Comparison of ENCODE assay signal across 17 cellular contexts in the genomic region with DNA sequence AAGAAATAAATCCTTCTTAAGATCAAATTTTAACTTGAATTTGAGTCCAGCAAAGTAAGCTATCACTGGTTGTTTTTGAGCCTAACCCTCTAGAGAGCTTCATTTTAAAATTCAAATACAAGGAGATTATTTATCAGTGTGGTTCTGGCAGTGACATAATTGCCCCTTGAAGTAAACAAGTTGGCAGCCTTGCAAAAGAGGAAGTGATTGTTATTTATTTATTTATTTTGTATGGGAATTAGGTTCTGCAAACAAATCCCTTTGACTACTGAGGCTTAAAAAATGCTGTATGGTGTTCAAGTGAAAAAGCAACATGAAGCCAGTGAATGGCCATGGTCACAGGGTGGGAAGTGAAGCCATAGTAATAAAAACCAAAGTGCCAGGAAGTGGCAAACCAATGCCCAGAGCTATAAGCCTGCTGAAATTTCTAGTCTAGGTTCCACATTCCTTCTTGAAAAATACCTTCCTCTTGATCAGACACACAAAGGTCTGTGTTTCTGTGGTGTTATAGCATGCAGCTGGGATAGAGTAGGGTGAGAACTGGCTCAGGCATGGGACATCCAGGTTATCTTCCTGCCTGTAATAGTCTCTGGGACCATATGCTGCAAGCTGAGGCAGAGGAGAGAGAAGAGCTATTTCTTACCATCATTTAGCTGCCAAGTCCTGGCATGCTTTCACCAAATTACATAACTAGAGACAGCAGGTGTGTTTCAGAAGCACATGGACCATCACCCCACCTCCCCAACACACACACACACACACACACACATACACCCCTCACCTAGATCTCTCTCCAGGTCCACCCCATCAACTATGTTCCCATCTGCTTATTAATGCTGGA. TPM values are rescaled to one million over a fixed set of nuclear protein-coding genes. Genes with fewer than 3 reads are reported as not detected.
DNase-seq lines count a peak whose midpoint lies in the region; ATAC-seq and TF ChIP-seq lines count a peak whose summit lies in the region.
"Had no signal": no experiment of that assay in that cellular context is flagged by ENCODE, and none has a peak within 500 bp of the region (broad histone marks: within the 10 kb centered on the region; RNA-seq: fewer than 3 reads in every experiment).

No MANE protein-coding gene starts in this region.

- H3K4me3 ChIP-seq in trophoblast cell (ENCODE audit: low read depth, low read length): no peak overlapping the region
- H3K4me3 ChIP-seq: PC-9, SK-N-MC had no signal

- no peak overlapping the region for H3K14ac ChIP-seq in trophoblast cell (ENCODE audit: low read length)

- H3K9me3 Mint-ChIP-seq in activated CD8-positive, alpha-beta T cell treated with anti-CD3 and anti-CD28 coated beads, Interleukin-2, amount 10 ng/mL, durations not matched to agents 7 days and 5 days (ENCODE audit: insufficient read depth): no peaks in the 10 kb centered on the region
- H3K9me3 Mint-ChIP-seq in activated CD8-positive, alpha-beta T cell treated with anti-CD3 and anti-CD28 coated beads for 36 hours: no peaks in the 10 kb centered on the region
- H3K9me3 Mint-ChIP-seq: activated T-cell treated with anti-CD3 and anti-CD28 coated beads, Interleukin-2, amount 50 U/mL, for 72 hours had no signal

- H3K27ac Mint-ChIP-seq in activated CD8-positive, alpha-beta T cell treated with anti-CD3 and anti-CD28 coated beads, Interleukin-2, amount 10 ng/mL, durations not matched to agents 7 days and 5 days: no peak overlapping the region
- no peak overlapping the region for H3K27ac Mint-ChIP-seq in activated CD8-positive, alpha-beta T cell treated with anti-CD3 and anti-CD28 coated beads for 36 hours
- H3K27ac Mint-ChIP-seq: activated T-cell treated with anti-CD3 and anti-CD28 coated beads, Interleukin-2, amount 50 U/mL, for 72 hours had no signal

- CTCF ChIA-PET in activated CD8-positive, alpha-beta T cell treated with anti-CD3 and anti-CD28 coated beads, Interleukin-2, amount 10 ng/mL, durations not matched to agents 7 days and 5 days (lab: Charles Lee): no interaction called here
- CTCF ChIA-PET in activated CD8-positive, alpha-beta T cell treated with anti-CD3 and anti-CD28 coated beads for 36 hours (lab: Charles Lee): no interaction called here

- no peak overlapping the region for H2BK5ac ChIP-seq in trophoblast cell (ENCODE audit: low read depth, low read length, poor library complexity)

- no peak overlapping the region for H3K4me2 ChIP-seq in trophoblast cell (ENCODE audit: low read length)
- H3K4me2 ChIP-seq: PC-9 had no signal

- no peaks in the 10 kb centered on the region for H3K9me3 ChIP-seq in trophoblast cell (ENCODE audit: insufficient read depth, low read depth, low read length)

- TF ChIP-seq CTCF in activated CD8-positive, alpha-beta T cell treated with anti-CD3 and anti-CD28 coated beads for 36 hours (IDR thresholded peaks at IDR 0.05): no peak

- no peaks in the 10 kb centered on the region for H3K27me3 ChIP-seq in trophoblast cell (ENCODE audit: insufficient read depth, low read length)

- no peaks in the 10 kb centered on the region for H3K79me2 ChIP-seq in trophoblast cell (ENCODE audit: control insufficient read depth, insufficient read depth, low read length, poor library complexity)

- H4K8ac ChIP-seq in trophoblast cell (ENCODE audit: low read depth, low read length): no peak overlapping the region

- H3K4me3 Mint-ChIP-seq in activated CD8-positive, alpha-beta T cell treated with anti-CD3 and anti-CD28 coated beads, Interleukin-2, amount 10 ng/mL, durations not matched to agents 7 days and 5 days: no peak overlapping the region
- H3K4me3 Mint-ChIP-seq in activated CD8-positive, alpha-beta T cell treated with anti-CD3 and anti-CD28 coated beads for 36 hours: no peak overlapping the region
- H3K4me3 Mint-ChIP-seq: activated T-cell treated with anti-CD3 and anti-CD28 coated beads, Interleukin-2, amount 50 U/mL, for 72 hours had no signal

- H3K4me1 Mint-ChIP-seq in activated CD8-positive, alpha-beta T cell treated with anti-CD3 and anti-CD28 coated beads, Interleukin-2, amount 10 ng/mL, durations not matched to agents 7 days and 5 days (ENCODE audit: low read depth): peaks cover 11% of the 10 kb centered on the region
- no peaks in the 10 kb centered on the region for H3K4me1 Mint-ChIP-seq in activated CD8-positive, alpha-beta T cell treated with anti-CD3 and anti-CD28 coated beads for 36 hours (ENCODE audit: low read depth)

- H3K79me1 ChIP-seq in trophoblast cell (ENCODE audit: low read length): no peaks in the 10 kb centered on the region

- POLR2A ChIA-PET in activated CD8-positive, alpha-beta T cell treated with anti-CD3 and anti-CD28 coated beads, Interleukin-2, amount 10 ng/mL, durations not matched to agents 7 days and 5 days (lab: Charles Lee): no interaction called here
- POLR2A ChIA-PET in activated CD8-positive, alpha-beta T cell treated with anti-CD3 and anti-CD28 coated beads for 36 hours (lab: Charles Lee): no interaction called here

- intact Hi-C loops in activated CD8-positive, alpha-beta T cell treated with anti-CD3 and anti-CD28 coated beads for 36 hours (cut with micrococcal nuclease): no loop called here

- no peak overlapping the region for H2BK12ac ChIP-seq in trophoblast cell (ENCODE audit: low read length)

- H3K23ac ChIP-seq in trophoblast cell (ENCODE audit: low read length): no peak overlapping the region

- DNase-seq in activated CD8-positive, alpha-beta T cell treated with anti-CD3 and anti-CD28 coated beads, Interleukin-2, amount 10 ng/mL, durations not matched to agents 7 days and 5 days: peak; percentile 20
- DNase-seq in activated CD8-positive, alpha-beta T cell treated with anti-CD3 and anti-CD28 coated beads for 36 hours: no peak
- DNase-seq in NCI-H1694 treated with DMSO at 0.1 percent for 48 hours (lab: John Stamatoyannopoulos, UW): peak; percentile 88
- DNase-seq in caudate nucleus (lab: John Stamatoyannopoulos, UW): peak in 1 of 61 donors; percentile 93
- DNase-seq in trophoblast cell: no peak
- no peak for DNase-seq in AG20443 (ENCODE audit: low spot score)
- DNase-seq in NCI-H1436 (lab: John Stamatoyannopoulos, UW): no peak
- DNase-seq: activated CD4-positive, alpha-beta T cell treated with anti-CD3 and anti-CD28 coated beads, Interleukin-2, amount 50 U/mL, for 4 hours; activated T-cell treated with anti-CD3 and anti-CD28 coated beads, Interleukin-2, amount 50 U/mL, for 72 hours; effector memory CD4-positive, alpha-beta T cell; kidney glomerular epithelial cell; mesendoderm; NCI-H526; PC-9 had no signal

- no peak overlapping the region for H4K12ac ChIP-seq in trophoblast cell (ENCODE audit: low read depth, low read length)

- no peaks in the 10 kb centered on the region for H3K36me3 Mint-ChIP-seq in activated CD8-positive, alpha-beta T cell treated with anti-CD3 and anti-CD28 coated beads, Interleukin-2, amount 10 ng/mL, durations not matched to agents 7 days and 5 days (ENCODE audit: low read depth)
- no peaks in the 10 kb centered on the region for H3K36me3 Mint-ChIP-seq in activated CD8-positive, alpha-beta T cell treated with anti-CD3 and anti-CD28 coated beads for 36 hours (ENCODE audit: low read depth)

- no peak overlapping the region for H3K18ac ChIP-seq in trophoblast cell (ENCODE audit: low read length)

- no peaks in the 10 kb centered on the region for H3K36me3 ChIP-seq in trophoblast cell (ENCODE audit: control insufficient read depth in 1 of 2, insufficient read depth in 2 of 2, low read length in 2 of 2)

- no peak overlapping the region for H2BK120ac ChIP-seq in trophoblast cell (ENCODE audit: insufficient read depth, low read length, poor library complexity)

- no peak for ATAC-seq in activated CD8-positive, alpha-beta T cell treated with anti-CD3 and anti-CD28 coated beads, Interleukin-2, amount 10 ng/mL, durations not matched to agents 7 days and 5 days
- ATAC-seq in activated CD8-positive, alpha-beta T cell treated with anti-CD3 and anti-CD28 coated beads for 36 hours: no peak
- no peak for ATAC-seq in GM18519 (IDR thresholded peaks at IDR 0.05; ENCODE audit: low FRiP score, unreplicated experiment)
- ATAC-seq: activated T-cell treated with anti-CD3 and anti-CD28 coated beads, Interleukin-2, amount 50 U/mL, for 72 hours had no signal

- no peak overlapping the region for H3K9ac ChIP-seq in trophoblast cell (ENCODE audit: low read length)

- H2AFZ ChIP-seq in trophoblast cell (ENCODE audit: insufficient read depth, low read length, poor library complexity): no peak overlapping the region
- H2AFZ ChIP-seq: PC-9 had no signal

- no peaks in the 10 kb centered on the region for H3K4me1 ChIP-seq in trophoblast cell (ENCODE audit: control insufficient read depth in 1 of 2, insufficient read depth in 2 of 2, low read length in 2 of 2)

- H4K91ac ChIP-seq in trophoblast cell (ENCODE audit: low read depth, low read length): no peak overlapping the region

- peak overlapping the region; percentile 30 for H3K27ac ChIP-seq in caudate nucleus (ENCODE audit: low read depth, low read length)
- H3K27ac ChIP-seq in trophoblast cell (ENCODE audit: low read depth, low read length): no peak overlapping the region
- H3K27ac ChIP-seq: PC-9, SK-N-MC had no signal

- no peaks in the 10 kb centered on the region for H3K27me3 Mint-ChIP-seq in activated CD8-positive, alpha-beta T cell treated with anti-CD3 and anti-CD28 coated beads, Interleukin-2, amount 10 ng/mL, durations not matched to agents 7 days and 5 days (ENCODE audit: low read depth)
- H3K27me3 Mint-ChIP-seq in activated CD8-positive, alpha-beta T cell treated with anti-CD3 and anti-CD28 coated beads for 36 hours: no peaks in the 10 kb centered on the region

- H3K4ac ChIP-seq in trophoblast cell (ENCODE audit: low read depth, low read length): no peak overlapping the region

- no peak overlapping the region for H2AK5ac ChIP-seq in trophoblast cell (ENCODE audit: low read length)

RNA-seq across cellular contexts. Expression of gene TSPAN7, which starts 47.1 kb away (rescaled TPM):
- total RNA-seq in activated CD8-positive, alpha-beta T cell treated with anti-CD3 and anti-CD28 coated beads, Interleukin-2, amount 10 ng/mL, durations not matched to agents 7 days and 5 days: not detected
- under 1 TPM; 0.50 to 0.74 TPM for total RNA-seq in activated CD8-positive, alpha-beta T cell treated with anti-CD3 and anti-CD28 coated beads for 36 hours
- 0.56 and 0.85 TPM in 2 replicates for polyA plus RNA-seq in trophoblast cell (2013)
- total RNA-seq: fibroblast of lung, PC-9 had no signal

Comparison
In these comparisons a context has a peak if more than half of its experiments do, and no peak if none do; other contexts are left out.
1. DNase-seq: peak in activated CD8-positive, alpha-beta T cell treated with anti-CD3 and anti-CD28 coated beads, Interleukin-2, amount 10 ng/mL, durations not matched to agents 7 days and 5 days (single experiment) and NCI-H1694 treated with DMSO at 0.1 percent for 48 hours (single experiment); none in activated CD8-positive, alpha-beta T cell treated with anti-CD3 and anti-CD28 coated beads for 36 hours (single experiment), trophoblast cell (0 of 2), AG20443 (single experiment) and NCI-H1436 (single experiment).